ENCODE assay signal across 20 cellular contexts in the genomic region with DNA sequence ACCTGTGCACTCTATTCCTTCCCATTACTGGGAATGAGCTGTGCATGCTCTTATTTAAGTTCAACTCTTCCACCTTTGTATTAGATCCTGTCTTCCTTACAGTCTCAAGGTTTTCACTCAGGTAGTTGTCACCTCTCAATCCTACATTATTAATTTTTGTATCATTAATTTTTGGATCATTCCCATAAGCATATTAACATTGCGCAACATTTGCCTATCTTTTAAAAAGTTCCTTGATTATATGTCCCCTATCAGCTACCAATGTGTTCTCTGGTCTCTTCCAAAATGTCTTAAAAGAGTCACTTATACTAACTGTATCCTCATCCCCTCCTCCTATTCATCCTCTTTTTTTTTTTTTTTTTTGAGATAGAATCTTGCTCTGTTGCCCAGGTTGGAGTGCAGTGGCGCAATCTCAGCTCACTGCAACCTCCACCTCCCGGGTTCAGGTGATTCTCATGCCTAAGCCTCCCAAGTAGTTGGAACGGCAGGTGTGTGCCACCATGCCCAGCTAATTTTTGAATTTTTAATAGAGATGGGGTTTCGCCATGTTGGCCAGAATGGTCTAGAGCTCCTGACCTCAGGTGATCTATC.
"Had no signal": no experiment of that assay in that cellular context is flagged by ENCODE, and none has a peak within 500 bp of the region (broad histone marks: within the 10 kb centered on the region; RNA-seq: fewer than 3 reads in every experiment).

No MANE protein-coding gene starts in this region.

- ATAC-seq: activated T-helper 17 cell treated with anti-CD3 and anti-CD28 coated beads, Interleukin-2, amount 50 U/mL, for 72 hours; left lobe of liver; psoas muscle; right cardiac atrium; stimulated activated naive CD8-positive, alpha-beta T cell treated with anti-CD3 and anti-CD28 coated beads, Interleukin-15, Interleukin-2, amounts not matched to agents 100 U/mL and 50 U/mL, for 24 hours had no signal

- H3K27ac Mint-ChIP-seq: activated CD4-positive, alpha-beta memory T cell treated with anti-CD3 and anti-CD28 coated beads for 36 hours; activated T-helper 17 cell treated with anti-CD3 and anti-CD28 coated beads, Interleukin-2, amount 50 U/mL, for 72 hours had no signal

- H3K27ac ChIP-seq: hepatocyte, ovary, psoas muscle had no signal

- H3K27me3 Mint-ChIP-seq: activated CD4-positive, alpha-beta memory T cell treated with anti-CD3 and anti-CD28 coated beads for 36 hours; activated T-helper 17 cell treated with anti-CD3 and anti-CD28 coated beads, Interleukin-2, amount 50 U/mL, for 72 hours had no signal

- H3K27me3 ChIP-seq: hepatocyte, ovary, upper lobe of left lung had no signal

- H3K9me3 ChIP-seq: ovary, psoas muscle, upper lobe of left lung had no signal

- H3K4me3 Mint-ChIP-seq: activated CD4-positive, alpha-beta memory T cell treated with anti-CD3 and anti-CD28 coated beads for 36 hours had no signal

- H3K9me3 Mint-ChIP-seq: immature natural killer cell had no signal

- H3K36me3 ChIP-seq: ovary, upper lobe of left lung had no signal

- H3K4me2 ChIP-seq: hepatocyte had no signal

- H3K4me3 ChIP-seq: hepatocyte, lung, ovary, psoas muscle, upper lobe of left lung had no signal

- DNase-seq: activated CD4-positive, alpha-beta memory T cell treated with anti-CD3 and anti-CD28 coated beads for 36 hours; activated CD4-positive, alpha-beta T cell treated with anti-CD3 and anti-CD28 coated beads for 48 hours; activated naive CD4-positive, alpha-beta T cell; activated T-cell treated with anti-CD3 and anti-CD28 coated beads for 4 hours; amygdala; effector CD4-positive, alpha-beta T cell; foreskin fibroblast; immature natural killer cell; naive B cell; ovary; psoas muscle; right cardiac atrium; stimulated activated CD4-positive, alpha-beta T cell treated with anti-CD3 and anti-CD28 coated beads, Interleukin-12 subunit alpha, Interleukin-12 subunit beta, amount 100 ng/mL, for 4 hours; stimulated activated CD4-positive, alpha-beta T cell treated with anti-CD3 and anti-CD28 coated beads, Interleukin-4, amount 100 ng/mL, for 4 hours; stimulated activated naive CD8-positive, alpha-beta T cell treated with anti-CD3 and anti-CD28 coated beads, Interleukin-15, Interleukin-2, amounts not matched to agents 100 U/mL and 50 U/mL, for 24 hours; upper lobe of left lung had no signal
